Comparison of ENCODE assay signal across 1 cellular context in the genomic region with DNA sequence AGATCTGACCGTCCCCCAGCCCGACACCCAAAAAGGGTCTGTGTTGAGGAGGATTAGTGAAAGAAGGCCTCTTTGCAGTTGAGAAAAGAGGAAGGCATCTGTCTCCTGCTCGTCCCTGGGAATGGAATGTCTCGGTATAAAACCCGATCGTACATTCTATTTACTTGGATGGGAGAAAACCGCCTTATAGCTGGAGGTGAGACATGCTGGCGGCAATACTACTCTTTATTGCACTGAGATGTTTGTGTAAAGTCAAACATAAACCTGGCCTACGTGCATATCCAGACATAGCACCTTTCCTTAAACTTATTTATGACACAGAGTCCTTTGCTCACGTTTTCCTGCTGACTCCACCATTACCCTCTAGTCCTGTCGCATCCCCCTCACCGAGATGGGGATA.
TF ChIP-seq lines count a peak whose summit lies in the region.

No MANE protein-coding gene starts in this region.

TF ChIP-seq in K562, 482 proteins besides CTCF, POLR2A, EP300 and RAD21:
- TF ChIP-seq EGR1 (conservative IDR thresholded peaks at IDR 0.05) (no peak), ZNF778 (CRISPR knock-in tag; IDR thresholded peaks at IDR 0.05) (no peak), BRCA1 (IDR thresholded peaks at IDR 0.05) (no peak), BRCA1 (CRISPR knock-in tag; IDR thresholded peaks at IDR 0.05) (no peak), IRF2 (CRISPR knock-in tag; IDR thresholded peaks at IDR 0.05) (no peak), FOSL1 (tag; conservative IDR thresholded peaks at IDR 0.05) (no peak), BDP1 (IDR thresholded peaks at IDR 0.05; ENCODE audit: insufficient read depth, insufficient read length) (no peak), SP2 (IDR thresholded peaks at IDR 0.05; ENCODE audit: extremely low read depth, low read depth, low read length, poor library complexity, severe bottlenecking) (no peak), BHLHE40 (IDR thresholded peaks at IDR 0.05; ENCODE audit: low read length) (no peak), E2F3 (CRISPR knock-in tag; IDR thresholded peaks at IDR 0.05) (no peak), ZNF57 (CRISPR knock-in tag; IDR thresholded peaks at IDR 0.05) (no peak), OTX1 (CRISPR knock-in tag; IDR thresholded peaks at IDR 0.05) (no peak), ARHGAP35 (IDR thresholded peaks at IDR 0.05; ENCODE audit: partially characterized antibody) (no peak), ZNF347 (CRISPR knock-in tag; IDR thresholded peaks at IDR 0.05; ENCODE audit: low read depth) (no peak)
- TF ChIP-seq, protein P1, sequence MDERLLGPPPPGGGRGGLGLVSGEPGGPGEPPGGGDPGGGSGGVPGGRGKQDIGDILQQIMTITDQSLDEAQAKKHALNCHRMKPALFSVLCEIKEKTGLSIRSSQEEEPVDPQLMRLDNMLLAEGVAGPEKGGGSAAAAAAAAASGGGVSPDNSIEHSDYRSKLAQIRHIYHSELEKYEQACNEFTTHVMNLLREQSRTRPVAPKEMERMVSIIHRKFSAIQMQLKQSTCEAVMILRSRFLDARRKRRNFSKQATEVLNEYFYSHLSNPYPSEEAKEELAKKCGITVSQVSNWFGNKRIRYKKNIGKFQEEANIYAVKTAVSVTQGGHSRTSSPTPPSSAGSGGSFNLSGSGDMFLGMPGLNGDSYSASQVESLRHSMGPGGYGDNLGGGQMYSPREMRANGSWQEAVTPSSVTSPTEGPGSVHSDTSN (CRISPR knock-in tag; IDR thresholded peaks at IDR 0.05; ENCODE audit: low read depth), result no peak
- TF ChIP-seq, protein P1 (tag; conservative IDR thresholded peaks at IDR 0.05; ENCODE audit: low read depth), result no peak
- TF ChIP-seq, protein P2, sequence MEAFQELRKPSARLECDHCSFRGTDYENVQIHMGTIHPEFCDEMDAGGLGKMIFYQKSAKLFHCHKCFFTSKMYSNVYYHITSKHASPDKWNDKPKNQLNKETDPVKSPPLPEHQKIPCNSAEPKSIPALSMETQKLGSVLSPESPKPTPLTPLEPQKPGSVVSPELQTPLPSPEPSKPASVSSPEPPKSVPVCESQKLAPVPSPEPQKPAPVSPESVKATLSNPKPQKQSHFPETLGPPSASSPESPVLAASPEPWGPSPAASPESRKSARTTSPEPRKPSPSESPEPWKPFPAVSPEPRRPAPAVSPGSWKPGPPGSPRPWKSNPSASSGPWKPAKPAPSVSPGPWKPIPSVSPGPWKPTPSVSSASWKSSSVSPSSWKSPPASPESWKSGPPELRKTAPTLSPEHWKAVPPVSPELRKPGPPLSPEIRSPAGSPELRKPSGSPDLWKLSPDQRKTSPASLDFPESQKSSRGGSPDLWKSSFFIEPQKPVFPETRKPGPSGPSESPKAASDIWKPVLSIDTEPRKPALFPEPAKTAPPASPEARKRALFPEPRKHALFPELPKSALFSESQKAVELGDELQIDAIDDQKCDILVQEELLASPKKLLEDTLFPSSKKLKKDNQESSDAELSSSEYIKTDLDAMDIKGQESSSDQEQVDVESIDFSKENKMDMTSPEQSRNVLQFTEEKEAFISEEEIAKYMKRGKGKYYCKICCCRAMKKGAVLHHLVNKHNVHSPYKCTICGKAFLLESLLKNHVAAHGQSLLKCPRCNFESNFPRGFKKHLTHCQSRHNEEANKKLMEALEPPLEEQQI (IDR thresholded peaks at IDR 0.05), result no peak
- TF ChIP-seq, protein P3, sequence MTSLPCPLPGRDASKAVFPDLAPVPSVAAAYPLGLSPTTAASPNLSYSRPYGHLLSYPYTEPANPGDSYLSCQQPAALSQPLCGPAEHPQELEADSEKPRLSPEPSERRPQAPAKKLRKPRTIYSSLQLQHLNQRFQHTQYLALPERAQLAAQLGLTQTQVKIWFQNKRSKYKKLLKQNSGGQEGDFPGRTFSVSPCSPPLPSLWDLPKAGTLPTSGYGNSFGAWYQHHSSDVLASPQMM (CRISPR knock-in tag; IDR thresholded peaks at IDR 0.05), result no peak
- TF ChIP-seq, protein P4, sequence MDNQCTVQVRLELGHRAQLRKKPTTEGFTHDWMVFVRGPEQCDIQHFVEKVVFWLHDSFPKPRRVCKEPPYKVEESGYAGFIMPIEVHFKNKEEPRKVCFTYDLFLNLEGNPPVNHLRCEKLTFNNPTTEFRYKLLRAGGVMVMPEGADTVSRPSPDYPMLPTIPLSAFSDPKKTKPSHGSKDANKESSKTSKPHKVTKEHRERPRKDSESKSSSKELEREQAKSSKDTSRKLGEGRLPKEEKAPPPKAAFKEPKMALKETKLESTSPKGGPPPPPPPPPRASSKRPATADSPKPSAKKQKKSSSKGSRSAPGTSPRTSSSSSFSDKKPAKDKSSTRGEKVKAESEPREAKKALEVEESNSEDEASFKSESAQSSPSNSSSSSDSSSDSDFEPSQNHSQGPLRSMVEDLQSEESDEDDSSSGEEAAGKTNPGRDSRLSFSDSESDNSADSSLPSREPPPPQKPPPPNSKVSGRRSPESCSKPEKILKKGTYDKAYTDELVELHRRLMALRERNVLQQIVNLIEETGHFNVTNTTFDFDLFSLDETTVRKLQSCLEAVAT (IDR thresholded peaks at IDR 0.05), result no peak
